In the genomic region with DNA sequence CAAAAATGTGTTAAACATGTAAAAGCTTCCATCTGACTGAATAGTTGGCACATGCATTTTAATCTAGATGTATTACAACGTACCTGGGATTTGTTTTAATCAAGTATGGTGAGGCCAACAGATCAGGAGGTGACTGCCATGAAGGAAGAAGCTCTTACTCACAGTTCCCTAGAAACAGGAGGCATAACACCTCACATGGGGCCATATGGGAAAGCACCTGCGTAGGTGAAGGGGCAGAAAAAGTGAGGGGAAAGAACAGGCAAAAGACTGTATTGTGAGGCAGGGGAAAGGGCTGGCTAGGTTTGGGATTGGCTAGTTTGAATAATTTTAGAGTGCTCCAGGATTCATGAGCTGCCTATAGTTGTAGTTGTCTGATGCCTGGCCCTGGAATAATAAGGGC, we compare ENCODE assay signal across 17 cellular contexts. TPM values are rescaled to one million over a fixed set of nuclear protein-coding genes. Genes with fewer than 3 reads are reported as not detected.
DNase-seq lines count a peak whose midpoint lies in the region; ATAC-seq and TF ChIP-seq lines count a peak whose summit lies in the region.
"Had no signal": no experiment of that assay in that cellular context is flagged by ENCODE, and none has a peak within 500 bp of the region (broad histone marks: within the 10 kb centered on the region; RNA-seq: fewer than 3 reads in every experiment).

No MANE protein-coding gene starts in this region.

- H3K27ac Mint-ChIP-seq in natural killer cell treated with Interleukin-12 subunit alpha and Interleukin-12 subunit beta and Interleukin-15 and Interleukin-18, amount 100 ng/mL, for 72 hours: peak overlapping the region; percentile 86 to 88
- H3K27ac Mint-ChIP-seq in natural killer cell: no peak overlapping the region
- peak overlapping the region; percentile 52 for H3K27ac Mint-ChIP-seq in activated naive CD8-positive, alpha-beta T cell
- H3K27ac Mint-ChIP-seq: brain, H9 had no signal

- H3K36me3 Mint-ChIP-seq in natural killer cell treated with Interleukin-12 subunit alpha and Interleukin-12 subunit beta and Interleukin-15 and Interleukin-18, amount 100 ng/mL, for 72 hours: peaks cover 16% of the 10 kb centered on the region
- H3K36me3 Mint-ChIP-seq in natural killer cell: no peaks in the 10 kb centered on the region
- H3K36me3 Mint-ChIP-seq in activated naive CD8-positive, alpha-beta T cell: peaks cover 14% of the 10 kb centered on the region
- H3K36me3 Mint-ChIP-seq: brain had no signal

- intact Hi-C loops in natural killer cell (cut with micrococcal nuclease): no loop called here
- intact Hi-C loops in upper lobe of right lung (cut with DNase I): no loop called here

- H3K4me1 ChIP-seq in mucosa of rectum (ENCODE audit: control insufficient read depth in 2 of 2, insufficient read depth in 2 of 2, low read length in 2 of 2): peaks cover 62 to 85% of the 10 kb centered on the region in 2 donors
- peaks cover 92% of the 10 kb centered on the region for H3K4me1 ChIP-seq in upper lobe of right lung
- H3K4me1 ChIP-seq: testis had no signal

- peak overlapping the region; percentile 36 to 43 for H3K9ac ChIP-seq in mucosa of rectum (ENCODE audit: low read depth in 1 of 2, low read length in 2 of 2)

- H3K27me3 ChIP-seq in mucosa of rectum (ENCODE audit: control insufficient read depth in 2 of 2, insufficient read depth in 2 of 2, low read length in 2 of 2) (no peaks in the 10 kb centered on the region), upper lobe of right lung (no peaks in the 10 kb centered on the region)
- H3K27me3 ChIP-seq: testis had no signal

- peak overlapping the region; percentile 25 to 40 for H3K4me3 ChIP-seq in mucosa of rectum (ENCODE audit: low read length in 2 of 2)
- no peak overlapping the region for H3K4me3 ChIP-seq in upper lobe of right lung
- H3K4me3 ChIP-seq: testis had no signal

- H3K36me3 ChIP-seq in mucosa of rectum (ENCODE audit: control insufficient read depth in 2 of 2, insufficient read depth in 2 of 2, low read length in 2 of 2) (peaks cover 0 to 2% of the 10 kb centered on the region in 2 donors), upper lobe of right lung (no peaks in the 10 kb centered on the region)

- DNase-seq in natural killer cell treated with Interleukin-12 subunit alpha and Interleukin-12 subunit beta and Interleukin-15 and Interleukin-18, amount 100 ng/mL, for 72 hours (ENCODE audit: low spot score): no peak
- DNase-seq in natural killer cell (no peak), upper lobe of right lung (no peak), GM03348 (ENCODE audit: low spot score) (no peak), DMS79 treated with DMSO at 0.1 percent for 48 hours (lab: John Stamatoyannopoulos, UW) (no peak), foreskin melanocyte (no peak)
- DNase-seq: activated gamma-delta T cell, erythroblast, glutamatergic neuron, H9, NCI-H146, NCI-H2227 treated with DMSO at 0.1 percent for 48 hours, testis had no signal

- peak overlapping the region; percentile 81 for H3K4me3 Mint-ChIP-seq in natural killer cell treated with Interleukin-12 subunit alpha and Interleukin-12 subunit beta and Interleukin-15 and Interleukin-18, amount 100 ng/mL, for 72 hours
- H3K4me3 Mint-ChIP-seq in natural killer cell: no peak overlapping the region
- peak overlapping the region; percentile 42 for H3K4me3 Mint-ChIP-seq in activated naive CD8-positive, alpha-beta T cell
- H3K4me3 Mint-ChIP-seq: brain, H9 had no signal

- TF ChIP-seq CTCF in natural killer cell (IDR thresholded peaks at IDR 0.05): no peak
- TF ChIP-seq CTCF in upper lobe of right lung (IDR thresholded peaks at IDR 0.05): no peak

- H3K9me3 ChIP-seq in mucosa of rectum (ENCODE audit: control insufficient read depth in 2 of 2, low read length in 2 of 2) (no peaks in the 10 kb centered on the region), upper lobe of right lung (no peaks in the 10 kb centered on the region)
- H3K9me3 ChIP-seq: testis had no signal

- no peaks in the 10 kb centered on the region for H3K9me3 Mint-ChIP-seq in natural killer cell treated with Interleukin-12 subunit alpha and Interleukin-12 subunit beta and Interleukin-15 and Interleukin-18, amount 100 ng/mL, for 72 hours
- no peaks in the 10 kb centered on the region for H3K9me3 Mint-ChIP-seq in natural killer cell
- no peaks in the 10 kb centered on the region for H3K9me3 Mint-ChIP-seq in activated naive CD8-positive, alpha-beta T cell (ENCODE audit: low read depth)
- H3K9me3 Mint-ChIP-seq: brain; dendritic cell treated with granulocyte-macrophage colony-stimulating factor and Interleukin-4, amounts not matched to agents 40 ng/mL and 50 ng/mL, for 4 days; H9 had no signal

- ATAC-seq in natural killer cell treated with Interleukin-12 subunit alpha and Interleukin-12 subunit beta and Interleukin-15 and Interleukin-18, amount 100 ng/mL, for 72 hours: no peak
- ATAC-seq in natural killer cell: no peak
- no peak for ATAC-seq in upper lobe of right lung

- H3K27ac ChIP-seq in mucosa of rectum (ENCODE audit: low read depth in 2 of 2, low read length in 2 of 2) (peak overlapping the region; percentile 86 to 90), upper lobe of right lung (peak overlapping the region; percentile 80)
- H3K27ac ChIP-seq: testis had no signal

- no peaks in the 10 kb centered on the region for H3K27me3 Mint-ChIP-seq in natural killer cell treated with Interleukin-12 subunit alpha and Interleukin-12 subunit beta and Interleukin-15 and Interleukin-18, amount 100 ng/mL, for 72 hours
- no peaks in the 10 kb centered on the region for H3K27me3 Mint-ChIP-seq in natural killer cell (ENCODE audit: low read depth in 2 of 2)
- H3K27me3 Mint-ChIP-seq in activated naive CD8-positive, alpha-beta T cell: no peaks in the 10 kb centered on the region
- H3K27me3 Mint-ChIP-seq: dendritic cell treated with granulocyte-macrophage colony-stimulating factor and Interleukin-4, amounts not matched to agents 40 ng/mL and 50 ng/mL, for 4 days had no signal

- H3K4me1 Mint-ChIP-seq in natural killer cell treated with Interleukin-12 subunit alpha and Interleukin-12 subunit beta and Interleukin-15 and Interleukin-18, amount 100 ng/mL, for 72 hours (ENCODE audit: low read depth in 2 of 2): peaks cover 64 to 74% of the 10 kb centered on the region in 2 donors
- H3K4me1 Mint-ChIP-seq in natural killer cell: peaks cover 41 to 44% of the 10 kb centered on the region in 2 donors
- H3K4me1 Mint-ChIP-seq in activated naive CD8-positive, alpha-beta T cell (ENCODE audit: low read depth): peaks cover 71% of the 10 kb centered on the region

RNA-seq across cellular contexts. Expression of gene SQOR, which starts 9.6 kb away (rescaled TPM):
- total RNA-seq in natural killer cell treated with Interleukin-12 subunit alpha and Interleukin-12 subunit beta and Interleukin-15 and Interleukin-18, amount 100 ng/mL, for 72 hours: 100 to 1,000 TPM in 1 of 2 donors, 10 to 100 TPM in 1; 91.2 to 193 TPM
- total RNA-seq in natural killer cell: 10 to 100 TPM; 22.8 to 36.5 (median 29.9) TPM
- 103 TPM for total RNA-seq in upper lobe of right lung

RNA-seq across cellular contexts. Expression of gene BLOC1S6, which starts 57.3 kb away (rescaled TPM):
- 10 to 100 TPM; 45.6 to 50.5 TPM for total RNA-seq in natural killer cell treated with Interleukin-12 subunit alpha and Interleukin-12 subunit beta and Interleukin-15 and Interleukin-18, amount 100 ng/mL, for 72 hours
- total RNA-seq in natural killer cell: 10 to 100 TPM; 63.4 to 81.3 (median 65.6) TPM
- total RNA-seq in upper lobe of right lung: 40.9 TPM

Comparison
In these comparisons a context has a peak if more than half of its experiments do, and no peak if none do; other contexts are left out.
1. H3K27ac Mint-ChIP-seq: peak in natural killer cell treated with Interleukin-12 subunit alpha and Interleukin-12 subunit beta and Interleukin-15 and Interleukin-18, amount 100 ng/mL, for 72 hours (2 of 2) and activated naive CD8-positive, alpha-beta T cell (single experiment); none in natural killer cell (0 of 2).